In genomic region chr9:93218161-93218560, GRCh38 we compare ENCODE assay signal across 16 cellular contexts. TPM values are rescaled to one million over a fixed set of nuclear protein-coding genes. Genes with fewer than 3 reads are reported as not detected.
"Had no signal": no experiment of that assay in that cellular context is flagged by ENCODE, and none has a peak within 500 bp of the region (broad histone marks: within the 10 kb centered on the region; RNA-seq: fewer than 3 reads in every experiment).

No MANE protein-coding gene starts in this region.

- H3K4me1 Mint-ChIP-seq: activated CD4-positive, alpha-beta T cell treated with anti-CD3 and anti-CD28 coated beads, Interleukin-2, amount 10 ng/mL, durations not matched to agents 24 days and 14 days; activated naive CD8-positive, alpha-beta T cell treated with anti-CD3 and anti-CD28 coated beads, Interleukin-2, amount 50 U/mL, for 24 hours; natural killer cell; T-cell had no signal

- FAIRE-seq: kidney had no signal

- DNase-seq: activated CD4-positive, alpha-beta T cell treated with anti-CD3 and anti-CD28 coated beads, Interleukin-2, amount 10 ng/mL, durations not matched to agents 24 days and 14 days; activated naive CD4-positive, alpha-beta T cell; activated naive CD8-positive, alpha-beta T cell treated with anti-CD3 and anti-CD28 coated beads, Interleukin-2, amount 50 U/mL, for 24 hours; esophagus squamous epithelium; foreskin fibroblast; natural killer cell; nucleus accumbens; stimulated activated naive CD4-positive, alpha-beta T cell; T-cell; upper lobe of left lung had no signal

- H3K4me3 ChIP-seq: ascending aorta, esophagus squamous epithelium, lung, SK-N-MC, smooth muscle cell, upper lobe of left lung had no signal

- H3K9me3 Mint-ChIP-seq: activated CD4-positive, alpha-beta T cell treated with anti-CD3 and anti-CD28 coated beads, Interleukin-2, amount 10 ng/mL, durations not matched to agents 24 days and 14 days had no signal

- H3K4me2 ChIP-seq: smooth muscle cell had no signal

- H3K36me3 ChIP-seq: ascending aorta, esophagus squamous epithelium, upper lobe of left lung had no signal

- H3K27ac Mint-ChIP-seq: activated CD4-positive, alpha-beta T cell treated with anti-CD3 and anti-CD28 coated beads, Interleukin-2, amount 10 ng/mL, durations not matched to agents 24 days and 14 days; activated naive CD8-positive, alpha-beta T cell treated with anti-CD3 and anti-CD28 coated beads, Interleukin-2, amount 50 U/mL, for 24 hours; activated T-helper 1 cell treated with anti-CD3 and anti-CD28 coated beads, Interleukin-12 subunit alpha, Interleukin-12 subunit beta, Interleukin-2, Interleukin-4 antibody, amounts not matched to agents 30 ng/mL and 10 ng/mL and 1 ng/mL, durations not matched to agents 14 hours and 24 hours and 36 hours; natural killer cell; T-cell had no signal

- H3K27me3 Mint-ChIP-seq: activated CD4-positive, alpha-beta T cell treated with anti-CD3 and anti-CD28 coated beads, Interleukin-2, amount 10 ng/mL, durations not matched to agents 24 days and 14 days; activated naive CD8-positive, alpha-beta T cell treated with anti-CD3 and anti-CD28 coated beads, Interleukin-2, amount 50 U/mL, for 24 hours had no signal

- H3K27me3 ChIP-seq: ascending aorta, esophagus squamous epithelium, upper lobe of left lung had no signal

- ATAC-seq: activated naive CD8-positive, alpha-beta T cell treated with anti-CD3 and anti-CD28 coated beads, Interleukin-2, amount 50 U/mL, for 24 hours; natural killer cell; T-cell had no signal

- H3K4me3 Mint-ChIP-seq: activated CD4-positive, alpha-beta T cell treated with anti-CD3 and anti-CD28 coated beads, Interleukin-2, amount 10 ng/mL, durations not matched to agents 24 days and 14 days; activated naive CD8-positive, alpha-beta T cell treated with anti-CD3 and anti-CD28 coated beads, Interleukin-2, amount 50 U/mL, for 24 hours; activated T-helper 1 cell treated with anti-CD3 and anti-CD28 coated beads, Interleukin-12 subunit alpha, Interleukin-12 subunit beta, Interleukin-2, Interleukin-4 antibody, amounts not matched to agents 30 ng/mL and 10 ng/mL and 1 ng/mL, durations not matched to agents 14 hours and 24 hours and 36 hours; natural killer cell; T-cell had no signal

- H3K4me1 ChIP-seq: ascending aorta had no signal

- H3K9me3 ChIP-seq: ascending aorta, esophagus squamous epithelium had no signal

- H3K27ac ChIP-seq: ascending aorta, esophagus squamous epithelium, SK-N-MC, upper lobe of left lung had no signal

RNA-seq across cellular contexts. Expression of gene WNK2, which starts 34.2 kb away (rescaled TPM):
- total RNA-seq: ascending aorta had no signal
